In genomic region chr19:39846678-39847486, GRCh38 we compare ENCODE assay signal across 8 cellular contexts. TPM values are rescaled to one million over a fixed set of nuclear protein-coding genes. Genes with fewer than 3 reads are reported as not detected.
DNase-seq lines count a peak whose midpoint lies in the region; ATAC-seq and TF ChIP-seq lines count a peak whose summit lies in the region.

No MANE protein-coding gene starts in this region.

- H3K9me3 ChIP-seq in esophagus (ENCODE audit: control insufficient read depth in 2 of 2, insufficient read depth in 1 of 2, low read depth in 1 of 2, low read length in 1 of 2) (no peaks in the 10 kb centered on the region), osteoblast (ENCODE audit: low read depth, low read length) (no peaks in the 10 kb centered on the region)

- peaks cover 25% of the 10 kb centered on the region for H4K20me1 ChIP-seq in osteoblast (ENCODE audit: insufficient read depth, low read length)

- ATAC-seq in GM21390 (IDR thresholded peaks at IDR 0.05; ENCODE audit: unreplicated experiment), result no peak
- ATAC-seq in GM19467 (IDR thresholded peaks at IDR 0.05; ENCODE audit: unreplicated experiment), result no peak

- CTCF ChIA-PET in RWPE1 (lab: Yijun Ruan, JAX), result interaction anchor here (0.7 kb wide), 1 partner anchor 122 kb away, joined by 3 read pairs; no protein-coding TSS in a partner anchor

- peak overlapping the region; percentile 98 for H2AFZ ChIP-seq in osteoblast (ENCODE audit: low read length)

- H3K27me3 ChIP-seq in esophagus (ENCODE audit: control insufficient read depth in 1 of 2, insufficient read depth in 2 of 2, low read length in 2 of 2) (no peaks in the 10 kb centered on the region), osteoblast (ENCODE audit: insufficient read depth, low read length) (no peaks in the 10 kb centered on the region)

- POLR2A ChIA-PET in RWPE1 (lab: Yijun Ruan, JAX; ENCODE audit: low non-redundant PET), result interaction anchor here (1.0 to 1.3 kb wide), 2 partner anchors 13 to 124 kb away, joined by 4 to 6 read pairs; partner anchors contain the start of gene DYRK1B

- DNase-seq in GM12864 (ENCODE audit: low read depth) (no peak), RWPE1 (ENCODE audit: low spot score) (no peak), osteoblast (ENCODE audit: insufficient read length, low spot score, missing footprints) (peak; percentile 58), NCI-H128 (lab: John Stamatoyannopoulos, UW; ENCODE audit: unreplicated experiment) (no peak), UCSD-AML1 (lab: John Stamatoyannopoulos, UW; ENCODE audit: unreplicated experiment) (no peak)

- peak overlapping the region; percentile 82 for H3K4me3 ChIP-seq in GM12864 (ENCODE audit: low read depth, low read length)
- H3K4me3 ChIP-seq in esophagus (ENCODE audit: low read depth in 1 of 2, low read length in 2 of 2), result peak overlapping the region; percentile 39 to 87
- H3K4me3 ChIP-seq in osteoblast (ENCODE audit: insufficient read depth, low read length), result peak overlapping the region; percentile 92

- no peak for TF ChIP-seq CTCF in GM12864 (IDR thresholded peaks at IDR 0.05; ENCODE audit: low read depth, low read length, missing control alignments)
- TF ChIP-seq CTCF in RWPE1 (conservative IDR thresholded peaks at IDR 0.05; ENCODE audit: low read depth), result no peak
- no peak for TF ChIP-seq CTCF in osteoblast (IDR thresholded peaks at IDR 0.05; ENCODE audit: extremely low read depth, low read depth, low read length)

- H3K36me3 ChIP-seq in esophagus (ENCODE audit: control insufficient read depth in 2 of 2, insufficient read depth in 2 of 2, low read length in 1 of 2), result no peaks in the 10 kb centered on the region
- no peaks in the 10 kb centered on the region for H3K36me3 ChIP-seq in osteoblast (ENCODE audit: insufficient read depth, low read length)

- 43% methylated on average over 12 of the region's 12 CpGs for WGBS in esophagus, 2 donors

- H3K27ac ChIP-seq in RWPE1 (peak overlapping the region; percentile 66), esophagus (ENCODE audit: low read depth in 2 of 2, low read length in 1 of 2) (peak overlapping the region; percentile 78 to 92), osteoblast (ENCODE audit: low read depth, low read length) (peak overlapping the region; percentile 74)

- no peaks in the 10 kb centered on the region for H3K4me1 ChIP-seq in esophagus (ENCODE audit: control insufficient read depth in 2 of 2, insufficient read depth in 2 of 2, low read length in 1 of 2)
- peaks cover 25% of the 10 kb centered on the region for H3K4me1 ChIP-seq in osteoblast (ENCODE audit: insufficient read depth, low read length)

- H3K4me2 ChIP-seq in osteoblast (ENCODE audit: insufficient read depth, low read length), result peak overlapping the region; percentile 95

- H3K79me2 ChIP-seq in osteoblast (ENCODE audit: insufficient read depth, low read length), result peaks cover 41% of the 10 kb centered on the region

RNA-seq across cellular contexts. Expression of gene FBL, which starts 0.7 kb away (rescaled TPM):
- polyA plus RNA-seq in esophagus, result 100 to 1,000 TPM; 174 to 366 TPM
- total RNA-seq in osteoblast, result 69.0 and 87.2 TPM in 2 replicates

RNA-seq across cellular contexts. Expression of gene DYRK1B, which starts 12.9 kb away (rescaled TPM):
- polyA plus RNA-seq in esophagus, result 10 to 100 TPM in 1 of 2 donors, 1 to 10 TPM in 1; 6.8 to 13.0 TPM
- total RNA-seq in osteoblast, result 17.1 and 19.5 TPM in 2 replicates
